Comparison of ENCODE assay signal across 8 cellular contexts in the genomic region with DNA sequence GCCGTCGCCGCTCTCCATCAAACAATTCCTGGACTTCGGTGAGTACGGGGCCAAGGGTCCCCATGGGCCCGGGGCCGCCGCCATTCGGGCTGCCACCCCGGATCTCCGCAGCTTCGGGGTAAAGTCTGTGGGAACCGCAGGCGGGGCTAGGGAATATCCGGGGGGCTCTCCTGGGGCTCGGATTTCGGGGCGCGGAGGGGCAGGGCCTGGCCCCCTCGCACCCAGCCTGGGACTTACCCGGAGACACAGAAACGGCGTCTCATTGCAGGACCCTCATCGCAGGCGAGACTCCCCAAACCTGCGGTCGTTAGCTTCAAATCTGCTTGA. TPM values are rescaled to one million over a fixed set of nuclear protein-coding genes. Genes with fewer than 3 reads are reported as not detected.
DNase-seq lines count a peak whose midpoint lies in the region; ATAC-seq, FAIRE-seq and TF ChIP-seq lines count a peak whose summit lies in the region.

No MANE protein-coding gene starts in this region.

- peak; percentile 2 for ATAC-seq in GM19043 (IDR thresholded peaks at IDR 0.05; ENCODE audit: low read depth, unreplicated experiment)
- peak; percentile 14 for ATAC-seq in HG03280 (IDR thresholded peaks at IDR 0.05; ENCODE audit: unreplicated experiment)
- no peak for ATAC-seq in HG02970 (IDR thresholded peaks at IDR 0.05; ENCODE audit: low FRiP score, unreplicated experiment)

- intact Hi-C loops in testis (cut with DNase I; ENCODE audit: low total_unique reads) (no loop called here), adrenal gland (cut with DNase I) (no loop called here)

- H3K4me3 ChIP-seq in keratinocyte (ENCODE audit: control insufficient read depth in 2 of 3, extremely low read depth in 1 of 3, insufficient read depth in 2 of 3, low read depth in 1 of 3, low read length in 3 of 3) (peak overlapping the region; percentile 50 to 68 (median 59)), testis (peak overlapping the region; percentile 60 to 85), adrenal gland (peak overlapping the region in 2 of 4 donors; percentile 25 to 55)

- no peak for DNase-seq in activated naive CD4-positive, alpha-beta T cell treated with anti-CD3 and anti-CD28 coated beads, Interleukin-2, amount 10 ng/mL, durations not matched to agents 7 days and 5 days
- DNase-seq in keratinocyte (ENCODE audit: low read depth, low spot score) (no peak), testis (no peak), foreskin melanocyte (no peak), adrenal gland (no peak)

- peak overlapping the region; percentile 83 for H3K27ac Mint-ChIP-seq in activated naive CD4-positive, alpha-beta T cell treated with anti-CD3 and anti-CD28 coated beads, Interleukin-2, amount 10 ng/mL, durations not matched to agents 7 days and 5 days

- dilution Hi-C loops in keratinocyte (cut with MboI; ENCODE audit: extremely low pct_ligation_motif_present, low sequenced_read_pairs): no loop called here

- H3K4me3 Mint-ChIP-seq in activated naive CD4-positive, alpha-beta T cell treated with anti-CD3 and anti-CD28 coated beads, Interleukin-2, amount 10 ng/mL, durations not matched to agents 7 days and 5 days: peak overlapping the region; percentile 75

- no peaks in the 10 kb centered on the region for H3K36me3 ChIP-seq in keratinocyte (ENCODE audit: control insufficient read depth in 2 of 2, extremely low read depth in 1 of 2, insufficient read depth in 2 of 2, low read length in 2 of 2)
- H3K36me3 ChIP-seq in testis (ENCODE audit: low read depth, missing control alignments): no peaks in the 10 kb centered on the region
- no peaks in the 10 kb centered on the region for H3K36me3 ChIP-seq in adrenal gland (replicated peaks in 1 of 2)

- peaks cover 2% of the 10 kb centered on the region for H3K4me1 ChIP-seq in keratinocyte (ENCODE audit: control insufficient read depth, extremely low read depth, insufficient read depth, low read length)
- no peaks in the 10 kb centered on the region for H3K4me1 ChIP-seq in testis
- no peaks in the 10 kb centered on the region for H3K4me1 ChIP-seq in adrenal gland (replicated peaks in 1 of 2)

- H3K27me3 ChIP-seq in keratinocyte (ENCODE audit: control insufficient read depth, extremely low read depth, insufficient read depth, low read length): no peaks in the 10 kb centered on the region
- H3K27me3 ChIP-seq in testis: no peaks in the 10 kb centered on the region
- H3K27me3 ChIP-seq in adrenal gland: no peaks in the 10 kb centered on the region

- no peaks in the 10 kb centered on the region for H3K9me1 ChIP-seq in keratinocyte (ENCODE audit: control insufficient read depth, extremely low read depth, insufficient read depth, low read length)

- H4K20me1 ChIP-seq in keratinocyte (ENCODE audit: control insufficient read depth, extremely low read depth, insufficient read depth, low read length): no peaks in the 10 kb centered on the region

- TF ChIP-seq CTCF in keratinocyte (optimal IDR thresholded peaks at IDR 0.05 in 1 of 3, IDR thresholded peaks at IDR 0.05 in 1 of 3, conservative IDR thresholded peaks at IDR 0.05 in 1 of 3; ENCODE audit: extremely low read depth in 1 of 3, insufficient read depth in 2 of 3, low read length in 3 of 3) (no peak), testis (IDR thresholded peaks at IDR 0.05) (no peak), adrenal gland (IDR thresholded peaks at IDR 0.05) (no peak)

- H3K9me3 ChIP-seq in keratinocyte (ENCODE audit: control insufficient read depth, low read depth, low read length): no peaks in the 10 kb centered on the region
- no peaks in the 10 kb centered on the region for H3K9me3 ChIP-seq in testis
- H3K9me3 ChIP-seq in adrenal gland (replicated peaks in 1 of 3): no peaks in the 10 kb centered on the region

- peak overlapping the region; percentile 41 for H3K4me2 ChIP-seq in keratinocyte (ENCODE audit: control insufficient read depth, extremely low read depth, insufficient read depth, low read depth, low read length)

- H3K4me1 Mint-ChIP-seq in activated naive CD4-positive, alpha-beta T cell treated with anti-CD3 and anti-CD28 coated beads, Interleukin-2, amount 10 ng/mL, durations not matched to agents 7 days and 5 days: peaks cover 40% of the 10 kb centered on the region

- peaks cover 10% of the 10 kb centered on the region for H3K36me3 Mint-ChIP-seq in activated naive CD4-positive, alpha-beta T cell treated with anti-CD3 and anti-CD28 coated beads, Interleukin-2, amount 10 ng/mL, durations not matched to agents 7 days and 5 days

- no peak for FAIRE-seq in keratinocyte (lab: Jason Lieb, UNC)

- peak overlapping the region; percentile 70 for H2AFZ ChIP-seq in keratinocyte (ENCODE audit: control insufficient read depth, low read length)

- H3K27ac ChIP-seq in keratinocyte (ENCODE audit: control insufficient read depth, insufficient read depth, low read length): peak overlapping the region; percentile 20
- H3K27ac ChIP-seq in testis: peak overlapping the region; percentile 86 to 89
- peak overlapping the region in 2 of 5 donors; percentile 70 to 77 for H3K27ac ChIP-seq in adrenal gland

- no peaks in the 10 kb centered on the region for H3K27me3 Mint-ChIP-seq in activated naive CD4-positive, alpha-beta T cell treated with anti-CD3 and anti-CD28 coated beads, Interleukin-2, amount 10 ng/mL, durations not matched to agents 7 days and 5 days

- H3K9ac ChIP-seq in keratinocyte (ENCODE audit: control insufficient read depth, extremely low read depth, insufficient read depth, low read length): peak overlapping the region; percentile 56

- no peaks in the 10 kb centered on the region for H3K79me2 ChIP-seq in keratinocyte (ENCODE audit: control insufficient read depth, insufficient read depth, low read length)

- no peak for TF ChIP-seq POLR2A in testis (IDR thresholded peaks at IDR 0.05)
- no peak for TF ChIP-seq POLR2A in adrenal gland (IDR thresholded peaks at IDR 0.05)

- H3K9me3 Mint-ChIP-seq in activated naive CD4-positive, alpha-beta T cell treated with anti-CD3 and anti-CD28 coated beads, Interleukin-2, amount 10 ng/mL, durations not matched to agents 7 days and 5 days: no peaks in the 10 kb centered on the region

- CTCF ChIA-PET in activated naive CD4-positive, alpha-beta T cell treated with anti-CD3 and anti-CD28 coated beads, Interleukin-2, amount 10 ng/mL, durations not matched to agents 7 days and 5 days (lab: Charles Lee): interaction anchor here (1.3 kb wide), 1 partner anchor 34 kb away, joined by 7 read pairs; no protein-coding TSS in a partner anchor

- 0% methylated on average over 4 to 7 of the region's 27 CpGs for WGBS in testis, 2 donors
- 3 to 60% (median 21%) methylated on average over 6 to 27 of the region's 27 CpGs for WGBS in adrenal gland, 4 donors

RNA-seq across cellular contexts. Expression of a gene that starts 0.4 kb away (rescaled TPM):
- polyA plus RNA-seq in keratinocyte (5.0 to 8.0 TPM (median 6.8 TPM) in 3 replicates), testis (ENCODE audit: insufficient read depth, low read depth, low replicate concordance) (28.1 TPM), adrenal gland (1 to 10 TPM; 2.1 to 4.9 (median 2.4) TPM)
- 1.9 TPM for polyA plus RNA-seq in keratinocyte (2011; ENCODE audit: low read depth)
- polyA plus RNA-seq in keratinocyte (2011; cell fraction: cytosol; rRNA removed): 4.1 and 7.3 TPM in 2 replicates
- polyA plus RNA-seq in keratinocyte (2011; cell fraction: nucleus; rRNA removed): 4.4 and 4.5 TPM in 2 replicates
- 1.9 and 4.4 TPM in 2 replicates for polyA plus RNA-seq in keratinocyte (2012; ENCODE audit: low replicate concordance)
- polyA minus RNA-seq in keratinocyte: 8.5 to 22.1 TPM (median 17.1 TPM) in 3 replicates
- polyA minus RNA-seq in keratinocyte (2011; cell fraction: cytosol; rRNA and poly(A)+ RNA removed): 8.4 TPM
- polyA minus RNA-seq in keratinocyte (2011; cell fraction: nucleus; rRNA and poly(A)+ RNA removed): 6.4 and 17.3 TPM in 2 replicates
- total RNA-seq in testis (10 to 100 TPM; 71.1 to 74.8 TPM), adrenal gland (10 to 100 TPM in 5 of 8 donors, 1 to 10 TPM in 3; 6.0 to 21.4 (median 13.5) TPM)
